15 cellular contexts compared by ENCODE assay signal in genomic region chr2:152500336-152500735, GRCh38.
DNase-seq lines count a peak whose midpoint lies in the region; ATAC-seq, FAIRE-seq and TF ChIP-seq lines count a peak whose summit lies in the region.
"Had no signal": no experiment of that assay in that cellular context is flagged by ENCODE, and none has a peak within 500 bp of the region (broad histone marks: within the 10 kb centered on the region; RNA-seq: fewer than 3 reads in every experiment).

No MANE protein-coding gene starts in this region.

- intact Hi-C loops in right lobe of liver (cut with DNase I) = no loop called here
- intact Hi-C loops in HepG2 (cut with micrococcal nuclease; ENCODE audit: unreplicated experiment) = no loop called here
- intact Hi-C loops in esophagus squamous epithelium (cut with DNase I) = no loop called here
- intact Hi-C loops in sciatic nerve (cut with DNase I) = no loop called here

- POLR2A ChIA-PET in HepG2 (lab: Yijun Ruan, JAX) = no interaction called here

- no peak for FAIRE-seq in HepG2 (lab: Jason Lieb, UNC)

- ATAC-seq in right lobe of liver (no peak), HepG2 (no peak), sciatic nerve (peak; percentile 37)

- H4K20me1 ChIP-seq in HepG2 (ENCODE audit: insufficient read depth, low read length) = no peaks in the 10 kb centered on the region

- H3K4me1 ChIP-seq in right lobe of liver = peaks cover 0 to 4% (median 0%) of the 10 kb centered on the region in 4 donors
- peaks cover 59% of the 10 kb centered on the region for H3K4me1 ChIP-seq in HepG2 (ENCODE audit: insufficient read depth, low read length)
- H3K4me1 ChIP-seq in esophagus squamous epithelium = peaks cover 0 to 20% (median 3%) of the 10 kb centered on the region in 3 donors
- H3K4me1 ChIP-seq in SJCRH30 = no peaks in the 10 kb centered on the region

- H3K4me2 ChIP-seq in HepG2 (ENCODE audit: low read depth, low read length) = no peak overlapping the region

- H3K4me3 ChIP-seq in right lobe of liver (no peak overlapping the region), HepG2 (replicated peaks in 1 of 3; ENCODE audit: insufficient read depth in 1 of 3, low read depth in 2 of 3, low read length in 3 of 3) (no peak overlapping the region), esophagus squamous epithelium (no peak overlapping the region), SJCRH30 (no peak overlapping the region)
- H3K4me3 ChIP-seq: body of pancreas had no signal

- no peak overlapping the region for H2AFZ ChIP-seq in HepG2 (ENCODE audit: low read length)

- no peak for DNase-seq in right lobe of liver
- no peak for DNase-seq in HepG2 (ENCODE audit: low spot score)
- no peak for DNase-seq in esophagus squamous epithelium (lab: John Stamatoyannopoulos, UW)
- no peak for DNase-seq in sciatic nerve (ENCODE audit: low spot score)
- DNase-seq in GDM1 (lab: John Stamatoyannopoulos, UW) = no peak
- no peak for DNase-seq in SJCRH30
- no peak for DNase-seq in AG20443 (ENCODE audit: low spot score)
- no peak for DNase-seq in GF-D8 (lab: John Stamatoyannopoulos, UW)
- DNase-seq: activated CD4-positive, alpha-beta T cell treated with anti-CD3 and anti-CD28 coated beads, Interleukin-2, amount 10 ng/mL, durations not matched to agents 7 days and 5 days; DMS153; KG1; NCI-H1417; NCI-H524 treated with DMSO at 0.1 percent for 48 hours; RPMI8226 had no signal

- no peak for TF ChIP-seq EP300 in HepG2 (IDR thresholded peaks at IDR 0.05; ENCODE audit: low read depth in 2 of 2, low read length in 2 of 2)
- no peak for TF ChIP-seq EP300 in HepG2 (CRISPR knock-in tag; IDR thresholded peaks at IDR 0.05; ENCODE audit: borderline replicate concordance)

- H3K27me3 ChIP-seq in right lobe of liver (no peaks in the 10 kb centered on the region), HepG2 (ENCODE audit: control insufficient read depth in 1 of 2, insufficient read depth in 2 of 2, low read length in 2 of 2) (no peaks in the 10 kb centered on the region), esophagus squamous epithelium (no peaks in the 10 kb centered on the region), SJCRH30 (no peaks in the 10 kb centered on the region)
- H3K27me3 ChIP-seq: body of pancreas had no signal

- H3K9ac ChIP-seq in HepG2 (ENCODE audit: insufficient read depth, low read depth, low read length) = no peak overlapping the region

- H3K79me2 ChIP-seq in HepG2 (ENCODE audit: insufficient read depth, low read length) = peaks cover 97% of the 10 kb centered on the region

- H3K36me3 ChIP-seq in right lobe of liver (no peaks in the 10 kb centered on the region), HepG2 (replicated peaks in 1 of 2; ENCODE audit: control insufficient read depth in 1 of 2, insufficient read depth in 2 of 2, low read length in 2 of 2) (no peaks in the 10 kb centered on the region), esophagus squamous epithelium (no peaks in the 10 kb centered on the region), SJCRH30 (no peaks in the 10 kb centered on the region)

- no peak for TF ChIP-seq RAD21 in HepG2 (CRISPR knock-in tag; IDR thresholded peaks at IDR 0.05)

- H3K27ac ChIP-seq in right lobe of liver (peak overlapping the region in 2 of 3 donors; percentile 28 to 58), HepG2 (ENCODE audit: extremely low read length, insufficient read depth, low read length) (no peak overlapping the region), esophagus squamous epithelium (peak overlapping the region; percentile 42 to 79 (median 63)), SJCRH30 (no peak overlapping the region)

- 66% methylated on average over 12 of the region's 12 CpGs for WGBS in right lobe of liver (ENCODE audit: insufficient coverage, low coverage, low lambda C conversion rate, missing lambda C conversion rate)
- WGBS in HepG2 (ENCODE audit: low lambda C conversion rate) = 98% methylated on average over 12 of the region's 12 CpGs
- 79 to 88% methylated on average over 12 of the region's 12 CpGs for WGBS in esophagus squamous epithelium, 2 donors

- CTCF ChIA-PET in HepG2 (lab: Yijun Ruan, JAX; ENCODE audit: low intra/inter-chr PET ratio, low total read pairs) = no interaction called here

- in situ Hi-C loops in HepG2 (cut with HindIII; ENCODE audit: extremely low pct_ligation_motif_present, low pct_unique_long_range_greater_than_20kb) = no loop called here

- H3K9me3 ChIP-seq in right lobe of liver (no peaks in the 10 kb centered on the region), HepG2 (ENCODE audit: low read length) (no peaks in the 10 kb centered on the region), esophagus squamous epithelium (no peaks in the 10 kb centered on the region), SJCRH30 (replicated peaks) (no peaks in the 10 kb centered on the region)
- H3K9me3 ChIP-seq: body of pancreas had no signal

- TF ChIP-seq CTCF in right lobe of liver (IDR thresholded peaks at IDR 0.05) (no peak), HepG2 (CRISPR knock-in tag; IDR thresholded peaks at IDR 0.05) (no peak), esophagus squamous epithelium (IDR thresholded peaks at IDR 0.05) (no peak)

- no TSS peak for BruUV-seq in HepG2 (replicated peaks; lab: Mats Ljungman, UMichigan)

- TF ChIP-seq POLR2A in right lobe of liver (IDR thresholded peaks at IDR 0.05) (no peak), HepG2 (IDR thresholded peaks at IDR 0.05; ENCODE audit: insufficient read depth in 1 of 2, low read depth in 2 of 2, low read length in 2 of 2) (no peak), esophagus squamous epithelium (IDR thresholded peaks at IDR 0.05) (no peak)

TF ChIP-seq in HepG2, 621 proteins besides CTCF, POLR2A, EP300 and RAD21:
- TF ChIP-seq SCMH1 (CRISPR knock-in tag; IDR thresholded peaks at IDR 0.05; ENCODE audit: borderline replicate concordance) (no peak), ATF7-NPFF (CRISPR knock-in tag; IDR thresholded peaks at IDR 0.05; ENCODE audit: low read depth) (no peak)

Comparison
In these comparisons a context has a peak if more than half of its experiments do, and no peak if none do; other contexts are left out.
1. H3K27ac ChIP-seq: peak in right lobe of liver (2 of 3) and esophagus squamous epithelium (4 of 4); none in HepG2 (single experiment) and SJCRH30 (single experiment).